ENCODE assay signal across 24 cellular contexts in the genomic region with DNA sequence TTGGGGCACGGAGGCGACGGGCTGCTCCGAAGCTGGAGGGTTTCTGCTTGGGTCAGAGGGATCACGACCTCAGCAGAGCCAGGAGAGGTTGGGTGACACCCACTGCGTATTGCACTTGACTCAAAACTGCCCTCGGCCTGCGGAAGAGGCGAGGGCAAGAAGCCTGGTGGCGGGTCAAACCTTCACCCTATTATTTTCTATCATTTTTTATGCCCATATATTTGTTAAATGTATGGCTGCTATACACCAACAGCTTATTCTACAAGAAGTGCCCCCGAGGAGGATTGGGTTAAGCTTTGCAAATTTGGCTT. TPM values are rescaled to one million over a fixed set of nuclear protein-coding genes. Genes with fewer than 3 reads are reported as not detected.
DNase-seq lines count a peak whose midpoint lies in the region; ATAC-seq, FAIRE-seq and TF ChIP-seq lines count a peak whose summit lies in the region.
"Had no signal": no experiment of that assay in that cellular context is flagged by ENCODE, and none has a peak within 500 bp of the region (broad histone marks: within the 10 kb centered on the region; RNA-seq: fewer than 3 reads in every experiment).

No MANE protein-coding gene starts in this region.

- TF ChIP-seq CTCF in colonic mucosa (IDR thresholded peaks at IDR 0.05) (no peak), mucosa of descending colon (IDR thresholded peaks at IDR 0.05) (no peak)

- no peaks in the 10 kb centered on the region for H3K9me3 ChIP-seq in HUES48 (ENCODE audit: control insufficient read depth, insufficient read depth, low read length)
- no peaks in the 10 kb centered on the region for H3K9me3 ChIP-seq in colonic mucosa
- H3K9me3 ChIP-seq in mucosa of descending colon, result no peaks in the 10 kb centered on the region
- no peaks in the 10 kb centered on the region for H3K9me3 ChIP-seq in skeletal muscle satellite cell (replicated peaks; ENCODE audit: low read length)
- H3K9me3 ChIP-seq: upper lobe of left lung had no signal

- intact Hi-C loops in colonic mucosa (cut with DNase I), result no loop called here
- intact Hi-C loops in mucosa of descending colon (cut with DNase I, micrococcal nuclease), result no loop called here

- peak overlapping the region; percentile 56 for H3K4me3 ChIP-seq in HUES48 (ENCODE audit: low read depth, low read length)
- H3K4me3 ChIP-seq in colonic mucosa, result peak overlapping the region; percentile 43
- peak overlapping the region; percentile 28 for H3K4me3 ChIP-seq in mucosa of descending colon
- no peak overlapping the region for H3K4me3 ChIP-seq in skeletal muscle satellite cell (ENCODE audit: low read length)
- H3K4me3 ChIP-seq: BLaER1 treated with 17β-estradiol and CSF1 and Interleukin-3, amounts not matched to agents 10 nM and 100 nM; PC-9 had no signal

- H3K27me3 ChIP-seq in HUES48 (ENCODE audit: control insufficient read depth, insufficient read depth, low read length), result peaks cover 93% of the 10 kb centered on the region
- peaks cover 36% of the 10 kb centered on the region for H3K27me3 ChIP-seq in colonic mucosa
- peaks cover 72% of the 10 kb centered on the region for H3K27me3 ChIP-seq in skeletal muscle satellite cell (ENCODE audit: control insufficient read depth, insufficient read depth, low read length)

- no peaks in the 10 kb centered on the region for H3K36me3 ChIP-seq in HUES48 (ENCODE audit: control insufficient read depth, insufficient read depth, low read length)
- H3K36me3 ChIP-seq in colonic mucosa, result no peaks in the 10 kb centered on the region
- H3K36me3 ChIP-seq in mucosa of descending colon (ENCODE audit: low read depth), result no peaks in the 10 kb centered on the region
- no peaks in the 10 kb centered on the region for H3K36me3 ChIP-seq in skeletal muscle satellite cell (ENCODE audit: insufficient read depth, low read length)
- H3K36me3 ChIP-seq: BLaER1 treated with 17β-estradiol and CSF1 and Interleukin-3, amounts not matched to agents 10 nM and 100 nM; upper lobe of left lung had no signal

- ATAC-seq in mucosa of descending colon (no peak), HG03520 (IDR thresholded peaks at IDR 0.05; ENCODE audit: unreplicated experiment) (no peak)
- ATAC-seq: Right ventricle myocardium inferior had no signal

- H3K9ac ChIP-seq in HUES48 (ENCODE audit: low read depth, low read length) (no peak overlapping the region), colonic mucosa (ENCODE audit: low read depth in 2 of 2, low read length in 2 of 2) (peak overlapping the region; percentile 75 to 90), skeletal muscle satellite cell (ENCODE audit: low read depth, low read length) (no peak overlapping the region)
- H3K9ac ChIP-seq: BLaER1 treated with 17β-estradiol and CSF1 and Interleukin-3, amounts not matched to agents 10 nM and 100 nM had no signal

- DNase-seq in colonic mucosa (no peak), mucosa of descending colon (peak in 1 of 3 donors; percentile 30), AG20443 (ENCODE audit: low spot score) (no peak), NCI-H2107 treated with DMSO at 0.1 percent for 48 hours (lab: John Stamatoyannopoulos, UW; ENCODE audit: unreplicated experiment) (no peak), GM19239 (ENCODE audit: insufficient read length, low spot score) (no peak)
- DNase-seq: activated CD4-positive, alpha-beta T cell treated with anti-CD3 and anti-CD28 coated beads, Interleukin-2, amount 10 ng/mL, durations not matched to agents 24 days and 14 days; activated gamma-delta T cell; activated T-cell treated with anti-CD3 and anti-CD28 coated beads, Interleukin-2, amount 50 U/mL, for 24 hours; DMS79 treated with DMSO at 0.1 percent for 48 hours; effector CD4-positive, alpha-beta T cell; erythroblast; head of caudate nucleus; mesendoderm; NCI-H1694; PC-9; stimulated activated CD4-positive, alpha-beta T cell treated with anti-CD3 and anti-CD28 coated beads, Interleukin-2, amount 100 ng/mL, for 48 hours; T-helper 2 cell had no signal

- FAIRE-seq in GM19239 (lab: Jason Lieb, UNC), result no peak

- no peak overlapping the region for H3K27ac ChIP-seq in HUES48 (ENCODE audit: low read depth, low read length)
- H3K27ac ChIP-seq in colonic mucosa, result peak overlapping the region; percentile 84
- H3K27ac ChIP-seq: BLaER1 treated with 17β-estradiol and CSF1 and Interleukin-3, amounts not matched to agents 10 nM and 100 nM; HL-60; PC-9; upper lobe of left lung had no signal

- peak overlapping the region; percentile 79 for H3K4me2 ChIP-seq in skeletal muscle satellite cell (ENCODE audit: low read length)
- H3K4me2 ChIP-seq: BLaER1 treated with 17β-estradiol and CSF1 and Interleukin-3, amounts not matched to agents 10 nM and 100 nM; PC-9 had no signal

- H3K4me1 ChIP-seq in HUES48 (ENCODE audit: control insufficient read depth, insufficient read depth, low read length), result peaks cover 35% of the 10 kb centered on the region
- H3K4me1 ChIP-seq in colonic mucosa, result no peaks in the 10 kb centered on the region
- peaks cover 19% of the 10 kb centered on the region for H3K4me1 ChIP-seq in mucosa of descending colon (ENCODE audit: low read depth)
- peaks cover 7% of the 10 kb centered on the region for H3K4me1 ChIP-seq in skeletal muscle satellite cell (ENCODE audit: control insufficient read depth, insufficient read depth, low read length)
- H3K4me1 ChIP-seq: BLaER1 treated with 17β-estradiol and CSF1 and Interleukin-3, amounts not matched to agents 10 nM and 100 nM had no signal

RNA-seq across cellular contexts. Expression of gene SATB2, which starts 12.6 kb away (rescaled TPM):
- total RNA-seq in colonic mucosa, result 100 to 1,000 TPM; 133 to 178 TPM
- total RNA-seq in mucosa of descending colon, result 100 to 1,000 TPM; 125 to 328 (median 183) TPM
- 7.9 and 10.4 TPM in 2 replicates for total RNA-seq in skeletal muscle satellite cell (2012; rRNA removed)
- total RNA-seq: activated CD4-positive, alpha-beta T cell treated with anti-CD3 and anti-CD28 coated beads, Interleukin-2, amount 10 ng/mL, durations not matched to agents 24 days and 14 days had no signal

Comparison
In these comparisons a context has a peak if more than half of its experiments do, and no peak if none do; other contexts are left out.
1. H3K9ac ChIP-seq: peak in colonic mucosa (2 of 2); none in HUES48 (single experiment) and skeletal muscle satellite cell (single experiment).